In the genomic region with DNA sequence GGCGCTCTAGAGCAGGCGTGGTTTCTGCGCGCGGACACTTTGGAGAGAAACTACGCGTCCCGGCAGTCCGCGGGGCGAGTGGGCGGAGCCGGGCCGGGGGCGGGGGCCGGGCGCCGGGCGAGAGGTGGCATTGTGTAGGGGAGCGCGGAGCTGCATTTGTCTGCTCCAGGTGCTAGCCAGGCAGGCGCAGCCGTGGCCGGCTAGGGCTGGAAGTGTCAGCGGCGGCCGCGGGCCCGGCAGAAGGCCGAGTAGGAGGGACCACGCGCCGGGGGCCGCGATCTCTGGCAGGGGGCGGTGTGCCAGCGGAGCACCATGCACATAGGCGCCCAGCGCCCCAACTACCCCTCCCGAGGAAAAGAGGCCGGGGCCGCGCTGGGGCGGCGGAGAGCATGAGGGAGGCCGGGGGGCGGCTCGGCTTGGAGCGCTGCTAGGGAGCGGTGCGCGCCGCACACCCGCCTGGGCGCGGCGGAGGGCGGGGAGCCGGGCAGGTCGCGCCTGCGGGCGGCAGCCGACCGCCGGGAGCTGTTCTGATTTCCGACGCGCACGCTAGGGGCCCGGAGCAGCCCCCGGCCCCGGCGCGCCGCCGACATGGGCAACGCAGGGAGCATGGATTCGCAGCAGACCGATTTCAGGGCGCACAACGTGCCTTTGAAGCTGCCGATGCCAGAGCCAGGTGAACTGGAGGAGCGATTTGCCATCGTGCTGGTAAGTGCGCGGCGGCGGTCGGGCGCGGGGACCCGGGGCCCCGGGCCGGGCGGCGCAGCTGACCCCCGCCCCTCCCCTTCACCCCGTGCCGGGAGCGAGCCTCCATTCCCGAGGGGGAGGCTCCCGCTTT, we compare ENCODE assay signal across 8 cellular contexts. TPM values are rescaled to one million over a fixed set of nuclear protein-coding genes. Genes with fewer than 3 reads are reported as not detected.
DNase-seq lines count a peak whose midpoint lies in the region; ATAC-seq and TF ChIP-seq lines count a peak whose summit lies in the region.

A gene (plus strand): TSS at position 159 of the 835 bp plus-strand sequence.

- CTCF ChIA-PET in BJ (lab: Yijun Ruan, JAX): interaction anchor here (1.3 to 1.9 kb wide), 3 partner anchors 291 to 304 kb away, joined by 3 to 6 read pairs (median 3); no protein-coding TSS in a partner anchor

- TF ChIP-seq CTCF in BJ (IDR thresholded peaks at IDR 0.05; ENCODE audit: insufficient read depth, low read depth, low read length) (no peak), endodermal cell (conservative IDR thresholded peaks at IDR 0.05) (peak; percentile 37)

- H3K4me3 ChIP-seq in BJ (ENCODE audit: low read depth, low read length) (peak within 1 kb of the TSS; percentile 84), endodermal cell (ENCODE audit: low read length) (peak within 1 kb of the TSS; percentile 94)

- H3K9me3 ChIP-seq in endodermal cell (ENCODE audit: control insufficient read depth, low read length): no peaks in the 10 kb centered on the region

- H3K36me3 ChIP-seq in BJ (ENCODE audit: control insufficient read depth, insufficient read depth, low read length) (no peaks in the 10 kb centered on the region), endodermal cell (ENCODE audit: control insufficient read depth, insufficient read depth, low read length) (no peaks in the 10 kb centered on the region)

- H3K36me3 Mint-ChIP-seq in endodermal cell (ENCODE audit: low read depth): no peaks in the 10 kb centered on the region

- 0% methylated on average over 10 to 102 of the region's 103 CpGs for WGBS in endodermal cell (ENCODE audit: insufficient coverage in 1 of 2, insufficient read length in 1 of 2), 2 experiments

- in situ Hi-C loops in GM18951 (cut with MboI; ENCODE audit: low sequenced_read_pairs, unreplicated experiment): no loop called here

- peak; percentile 49 for TF ChIP-seq POLR2A in GM18951 (IDR thresholded peaks at IDR 0.05; ENCODE audit: extremely low read depth, insufficient read depth, insufficient read length)

- DNase-seq in BJ (ENCODE audit: low read depth): no peak
- peak; percentile 87 for DNase-seq in NCI-H345 (lab: John Stamatoyannopoulos, UW)
- peak; percentile 71 for DNase-seq in activated CD4-positive, alpha-beta T cell treated with anti-CD3 and anti-CD28 coated beads for 48 hours
- peak; percentile 98 for DNase-seq in endodermal cell
- peak; percentile 81 to 91 for DNase-seq in lung microvascular endothelial cell (ENCODE audit: low read depth in 2 of 2)
- DNase-seq in stimulated activated CD8-positive, alpha-beta memory T cell treated with anti-CD3 and anti-CD28 coated beads, Interleukin-12 subunit alpha, Interleukin-12 subunit beta, amount 100 ng/mL, for 24 hours (ENCODE audit: extremely low read depth): peak; percentile 17

- H3K4me3 Mint-ChIP-seq in endodermal cell: peak within 1 kb of the TSS; percentile 86

- POLR2A ChIA-PET in BJ (lab: Charles Lee): no interaction called here

- H3K27me3 ChIP-seq in BJ (ENCODE audit: control insufficient read depth, insufficient read depth, low read length) (no peaks in the 10 kb centered on the region), endodermal cell (ENCODE audit: control insufficient read depth, insufficient read depth, low read length, poor library complexity, severe bottlenecking) (peaks cover 9% of the 10 kb centered on the region)

- peak; percentile 81 for ATAC-seq in HG03108 (IDR thresholded peaks at IDR 0.05; ENCODE audit: unreplicated experiment)

- peak within 1 kb of the TSS; percentile 63 for H3K9ac ChIP-seq in endodermal cell (ENCODE audit: extremely low read depth, low read length, poor library complexity, severe bottlenecking)

- H3K27ac Mint-ChIP-seq in endodermal cell: peak within 1 kb of the TSS; percentile 74

- no peaks in the 10 kb centered on the region for H3K9me3 Mint-ChIP-seq in endodermal cell

- peaks cover 15% of the 10 kb centered on the region for H3K27me3 Mint-ChIP-seq in endodermal cell (ENCODE audit: insufficient read depth)

- H3K4me1 ChIP-seq in endodermal cell (ENCODE audit: control insufficient read depth, insufficient read depth, low read length): peaks cover 9% of the 10 kb centered on the region

- peaks cover 33% of the 10 kb centered on the region for H3K4me1 Mint-ChIP-seq in endodermal cell

- peak within 1 kb of the TSS; percentile 85 for H3K27ac ChIP-seq in endodermal cell (ENCODE audit: low read depth, low read length)

RNA-seq across cellular contexts. Expression of the gene that starts here (rescaled TPM):
- polyA plus RNA-seq in BJ (2011; rRNA removed): 2.4 and 5.1 TPM in 2 replicates
- polyA minus RNA-seq in BJ (2011; rRNA and poly(A)+ RNA removed): 2.7 TPM in 2 replicates
- total RNA-seq in endodermal cell (10 to 100 TPM; 49.4 to 51.8 TPM), lung microvascular endothelial cell (26.6 and 48.4 TPM in 2 replicates)
- polyA plus RNA-seq in endodermal cell (2013, experiment 1 of 2): 61.3 TPM
- 57.0 TPM for polyA plus RNA-seq in endodermal cell (2013, experiment 2 of 2)
